Comparison of ENCODE assay signal across 8 cellular contexts in genomic region chr5:37717613-37718431, GRCh38.
DNase-seq lines count a peak whose midpoint lies in the region; ATAC-seq, FAIRE-seq and TF ChIP-seq lines count a peak whose summit lies in the region.

No MANE protein-coding gene starts in this region.

- H3K36me3 Mint-ChIP-seq in astrocyte (ENCODE audit: low read depth, unreplicated experiment): no peaks in the 10 kb centered on the region

- H3K79me2 ChIP-seq in astrocyte (ENCODE audit: insufficient read depth, low read length): no peaks in the 10 kb centered on the region

- H3K9me3 ChIP-seq in astrocyte (ENCODE audit: insufficient read depth, low read depth, low read length): no peaks in the 10 kb centered on the region

- peaks cover 41% of the 10 kb centered on the region for H3K4me1 ChIP-seq in astrocyte (ENCODE audit: insufficient read depth, low read length)

- ATAC-seq in GM21526 (IDR thresholded peaks at IDR 0.05; ENCODE audit: low FRiP score, unreplicated experiment): no peak
- ATAC-seq in HG02852 (IDR thresholded peaks at IDR 0.05; ENCODE audit: unreplicated experiment): no peak
- no peak for ATAC-seq in activated CD4-positive, CD25-positive, alpha-beta regulatory T cell treated with anti-CD3 and anti-CD28 coated beads, Interleukin-2, amount 50 U/mL, for 24 hours

- H3K4me3 ChIP-seq in astrocyte (ENCODE audit: insufficient read depth, low read depth, low read length) (peak overlapping the region; percentile 2), lower leg skin (ENCODE audit: low read depth, poor library complexity, severe bottlenecking) (no peak overlapping the region)

- peak; percentile 52 for FAIRE-seq in astrocyte (lab: Jason Lieb, UNC)

- intact Hi-C loops in lower leg skin (cut with DNase I; ENCODE audit: low total_unique reads): no loop called here

- DNase-seq in D341Med (ENCODE audit: low spot score) (peak; percentile 72), NCI-H2081 treated with DMSO at 0.1 percent for 48 hours (lab: John Stamatoyannopoulos, UW) (peak; percentile 81), astrocyte (ENCODE audit: low read depth) (peak; percentile 90), lung microvascular endothelial cell (ENCODE audit: low read depth in 2 of 2) (peak; percentile 40 to 96), lower leg skin (ENCODE audit: low spot score in 2 of 2) (no peak)

- no peaks in the 10 kb centered on the region for H3K36me3 ChIP-seq in astrocyte (ENCODE audit: insufficient read depth, low read length)

- TF ChIP-seq CTCF in astrocyte (IDR thresholded peaks at IDR 0.05; ENCODE audit: insufficient read depth, low read depth, low read length) (no peak), lower leg skin (IDR thresholded peaks at IDR 0.05) (no peak)

- no peaks in the 10 kb centered on the region for H4K20me1 ChIP-seq in astrocyte (ENCODE audit: insufficient read depth, low read length)

- H3K27me3 Mint-ChIP-seq in astrocyte (ENCODE audit: low read depth, unreplicated experiment): no peaks in the 10 kb centered on the region

- 61 to 72% methylated on average over 8 of the region's 8 CpGs for WGBS in lower leg skin, 2 donors

- H3K4me1 Mint-ChIP-seq in astrocyte (ENCODE audit: low read depth, unreplicated experiment): peaks cover 62% of the 10 kb centered on the region

- no peaks in the 10 kb centered on the region for H3K27me3 ChIP-seq in astrocyte (ENCODE audit: insufficient read depth, low read length)

- peak overlapping the region; percentile 78 for H3K4me2 ChIP-seq in astrocyte (ENCODE audit: low read length)

- no peak for TF ChIP-seq POLR2A in lower leg skin (IDR thresholded peaks at IDR 0.05)

- H3K27ac Mint-ChIP-seq in astrocyte (ENCODE audit: unreplicated experiment): peak overlapping the region; percentile 83

- H3K4me3 Mint-ChIP-seq in astrocyte (ENCODE audit: unreplicated experiment): no peak overlapping the region

- H3K9me3 Mint-ChIP-seq in astrocyte (ENCODE audit: unreplicated experiment): no peaks in the 10 kb centered on the region

- peak overlapping the region; percentile 6 for H2AFZ ChIP-seq in astrocyte (ENCODE audit: low read depth, low read length)

- peak overlapping the region; percentile 59 for H3K9ac ChIP-seq in astrocyte (ENCODE audit: low read length)

- peak overlapping the region; percentile 81 for H3K27ac ChIP-seq in astrocyte (ENCODE audit: low read depth, low read length)

Comparison
In these comparisons a context has a peak if more than half of its experiments do, and no peak if none do; other contexts are left out.
1. DNase-seq: peak in D341Med (single experiment), NCI-H2081 treated with DMSO at 0.1 percent for 48 hours (single experiment), astrocyte (single experiment) and lung microvascular endothelial cell (2 of 2); none in lower leg skin (0 of 2).